Comparison of ENCODE assay signal across 1 cellular context in the genomic region with DNA sequence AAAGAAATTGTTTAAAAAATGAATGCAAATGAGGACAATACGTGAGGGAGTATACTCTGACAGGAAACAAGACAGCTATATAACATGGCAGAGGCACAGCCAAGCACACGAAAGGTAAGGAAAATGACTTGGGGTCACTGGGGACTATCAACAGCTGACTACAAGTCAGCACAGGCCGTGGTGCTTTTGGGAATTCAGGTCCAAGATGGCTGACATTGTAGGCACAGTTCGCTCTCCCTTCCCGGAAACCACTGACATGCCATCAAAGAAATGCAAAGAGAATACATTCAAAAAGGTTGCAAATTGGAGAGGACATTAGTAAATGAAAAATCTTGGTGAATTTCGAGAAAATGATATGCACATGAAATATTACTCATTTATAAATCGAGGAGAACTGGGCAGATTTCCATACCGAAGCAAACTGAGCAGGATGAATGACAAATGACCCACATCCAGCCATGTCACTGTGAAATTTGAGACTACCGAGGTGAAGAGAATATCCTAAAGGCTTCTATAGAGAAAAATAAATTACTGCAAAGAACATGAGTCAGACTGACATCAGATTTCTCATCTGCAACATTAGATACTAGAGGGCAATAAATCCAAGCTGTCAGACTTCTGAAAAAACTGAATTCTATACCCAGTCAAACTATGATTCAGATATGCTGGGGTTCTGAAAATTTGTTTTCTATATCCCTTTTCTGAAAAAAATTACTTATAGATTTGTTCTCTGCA.
TF ChIP-seq lines count a peak whose summit lies in the region.

No MANE protein-coding gene starts in this region.

TF ChIP-seq in H1, 55 proteins besides CTCF, POLR2A, EP300 and RAD21:
- peak; percentile 70; the same call in 1 of the 2 replicates for TF ChIP-seq YY1 (IDR thresholded peaks at IDR 0.05; ENCODE audit: low read depth, low read length)
- TF ChIP-seq, protein P1, sequence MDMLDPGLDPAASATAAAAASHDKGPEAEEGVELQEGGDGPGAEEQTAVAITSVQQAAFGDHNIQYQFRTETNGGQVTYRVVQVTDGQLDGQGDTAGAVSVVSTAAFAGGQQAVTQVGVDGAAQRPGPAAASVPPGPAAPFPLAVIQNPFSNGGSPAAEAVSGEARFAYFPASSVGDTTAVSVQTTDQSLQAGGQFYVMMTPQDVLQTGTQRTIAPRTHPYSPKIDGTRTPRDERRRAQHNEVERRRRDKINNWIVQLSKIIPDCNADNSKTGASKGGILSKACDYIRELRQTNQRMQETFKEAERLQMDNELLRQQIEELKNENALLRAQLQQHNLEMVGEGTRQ (IDR thresholded peaks at IDR 0.05; ENCODE audit: low read length) = no peak
